15 cellular contexts compared by ENCODE assay signal in the genomic region with DNA sequence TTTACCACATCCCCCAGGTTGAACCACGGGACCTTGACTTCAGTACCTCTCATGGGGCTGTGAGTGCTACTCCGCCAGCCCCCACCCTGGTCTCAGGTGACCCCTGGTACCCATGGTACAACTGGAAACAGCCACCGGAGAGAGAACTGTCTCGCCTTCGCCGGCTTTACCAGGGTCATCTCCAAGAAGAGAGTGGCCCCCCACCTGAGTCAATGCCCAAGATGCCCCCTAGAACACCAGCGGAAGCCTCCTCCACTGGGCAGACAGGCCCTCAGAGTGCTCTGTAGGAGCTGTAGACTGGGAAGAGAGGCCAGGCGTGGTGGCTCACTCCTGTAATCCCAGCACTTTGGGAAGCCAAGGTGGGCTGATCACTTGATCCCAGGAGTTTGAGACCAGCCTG. TPM values are rescaled to one million over a fixed set of nuclear protein-coding genes. Genes with fewer than 3 reads are reported as not detected.
DNase-seq lines count a peak whose midpoint lies in the region; TF ChIP-seq lines count a peak whose summit lies in the region.
"Had no signal": no experiment of that assay in that cellular context is flagged by ENCODE, and none has a peak within 500 bp of the region (broad histone marks: within the 10 kb centered on the region; RNA-seq: fewer than 3 reads in every experiment).

No MANE protein-coding gene starts in this region.

- peaks cover 17 to 30% (median 24%) of the 10 kb centered on the region in 4 donors for H3K4me1 Mint-ChIP-seq in CD4-positive, alpha-beta memory T cell

- H3K27me3 Mint-ChIP-seq in CD4-positive, alpha-beta memory T cell: no peaks in the 10 kb centered on the region

- CTCF ChIA-PET in CD4-positive, alpha-beta memory T cell (lab: Charles Lee; ENCODE audit: partially characterized antibody): interaction anchor here (0.8 to 2.5 kb wide), 11 partner anchors 8 to 462 kb away, joined by 3 to 19 read pairs (median 4); partner anchors contain the start of genes DHX16, MRPS18B and PPP1R10

- H3K36me3 Mint-ChIP-seq in CD4-positive, alpha-beta memory T cell: peaks cover 34 to 57% of the 10 kb centered on the region in 2 donors

- WGBS in esophagus muscularis mucosa: 92% methylated on average over 8 of the region's 8 CpGs

- no peak for TF ChIP-seq EP300 in esophagus muscularis mucosa (IDR thresholded peaks at IDR 0.05)

- TF ChIP-seq POLR2A in Peyer's patch (IDR thresholded peaks at IDR 0.05) (no peak), esophagus muscularis mucosa (IDR thresholded peaks at IDR 0.05; ENCODE audit: low read depth) (no peak)

- peaks cover 48% of the 10 kb centered on the region for H3K36me3 ChIP-seq in CD4-positive, alpha-beta memory T cell (ENCODE audit: insufficient read depth, low read length)
- H3K36me3 ChIP-seq in Peyer's patch (peaks cover 0 to 75% (median 0%) of the 10 kb centered on the region in 3 donors), esophagus muscularis mucosa (peaks cover 52 to 86% (median 75%) of the 10 kb centered on the region in 4 donors), WERI-Rb-1 (peaks cover 88% of the 10 kb centered on the region)

- peak overlapping the region; percentile 89 for H3K27ac ChIP-seq in CD4-positive, alpha-beta memory T cell (ENCODE audit: low read depth, low read length)
- H3K27ac ChIP-seq in Peyer's patch (peak overlapping the region in 3 of 4 donors; percentile 86 to 93 (median 92)), esophagus muscularis mucosa (replicated peaks in 1 of 4) (peak overlapping the region; percentile 91), WERI-Rb-1 (no peak overlapping the region), coronary artery (no peak overlapping the region)

- POLR2A ChIA-PET in CD4-positive, alpha-beta memory T cell (lab: Charles Lee; ENCODE audit: partially characterized antibody): interaction anchor here (1.2 to 8.7 kb wide), 5 partner anchors 8 to 92 kb away, joined by 4 to 62 read pairs (median 5); partner anchors contain the start of genes DHX16, MDC1, MRPS18B and PPP1R10

- H3K4me3 ChIP-seq in CD4-positive, alpha-beta memory T cell (ENCODE audit: low read length in 2 of 2): no peak overlapping the region
- H3K4me3 ChIP-seq in Peyer's patch (no peak overlapping the region), esophagus muscularis mucosa (no peak overlapping the region), WERI-Rb-1 (ENCODE audit: low read depth, low read length) (no peak overlapping the region), coronary artery (no peak overlapping the region)
- H3K4me3 ChIP-seq: cardiac muscle cell, psoas muscle had no signal

- no peaks in the 10 kb centered on the region for H3K9me3 Mint-ChIP-seq in CD4-positive, alpha-beta memory T cell

- peak overlapping the region in 2 of 8 donors; percentile 42 to 92 for H3K4me3 Mint-ChIP-seq in CD4-positive, alpha-beta memory T cell

- no peaks in the 10 kb centered on the region for H3K9me3 ChIP-seq in CD4-positive, alpha-beta memory T cell (ENCODE audit: control insufficient read depth in 1 of 2, low read length in 2 of 2)
- H3K9me3 ChIP-seq in Peyer's patch (no peaks in the 10 kb centered on the region), esophagus muscularis mucosa (no peaks in the 10 kb centered on the region), WERI-Rb-1 (ENCODE audit: severe bottlenecking) (no peaks in the 10 kb centered on the region)
- H3K9me3 ChIP-seq: BE2C, esophagus squamous epithelium, psoas muscle had no signal

- TF ChIP-seq CTCF in Peyer's patch (IDR thresholded peaks at IDR 0.05) (no peak), esophagus muscularis mucosa (IDR thresholded peaks at IDR 0.05) (no peak), WERI-Rb-1 (IDR thresholded peaks at IDR 0.05; ENCODE audit: low read depth, low read length) (no peak), coronary artery (IDR thresholded peaks at IDR 0.05) (no peak)

- intact Hi-C loops in CD4-positive, alpha-beta memory T cell (cut with micrococcal nuclease): no loop called here
- intact Hi-C loops in esophagus muscularis mucosa (cut with DNase I) (no loop called here), posterior vena cava (cut with DNase I) (loop anchor here in 1 of 2 donors (10.0 kb wide), 1 partner anchor 99 kb away; the partner anchor contains the start of gene TUBB)

- peaks cover 14% of the 10 kb centered on the region for H3K4me1 ChIP-seq in CD4-positive, alpha-beta memory T cell (ENCODE audit: insufficient read depth, low read length)
- H3K4me1 ChIP-seq in Peyer's patch: peaks cover 0 to 12% (median 1%) of the 10 kb centered on the region in 4 donors
- H3K4me1 ChIP-seq in esophagus muscularis mucosa: peaks cover 11 to 22% (median 16%) of the 10 kb centered on the region in 4 donors
- H3K4me1 ChIP-seq: BE2C had no signal

- H3K27ac Mint-ChIP-seq in CD4-positive, alpha-beta memory T cell: peak overlapping the region in 6 of 7 donors; percentile 8 to 99 (median 92)

- H3K27me3 ChIP-seq in CD4-positive, alpha-beta memory T cell (ENCODE audit: insufficient read depth, low read length): no peaks in the 10 kb centered on the region
- no peaks in the 10 kb centered on the region for H3K27me3 ChIP-seq in Peyer's patch
- no peaks in the 10 kb centered on the region for H3K27me3 ChIP-seq in esophagus muscularis mucosa
- H3K27me3 ChIP-seq in WERI-Rb-1 (ENCODE audit: insufficient read depth, low read depth, severe bottlenecking): no peaks in the 10 kb centered on the region
- H3K27me3 ChIP-seq: BE2C, cardiac muscle cell, esophagus squamous epithelium had no signal

- no peak for DNase-seq in CD4-positive, alpha-beta memory T cell
- DNase-seq in Peyer's patch (no peak), esophagus muscularis mucosa (ENCODE audit: extremely low spot score) (no peak), posterior vena cava (ENCODE audit: low spot score) (peak; percentile 37), WERI-Rb-1 (no peak), coronary artery (ENCODE audit: low spot score) (no peak), cerebellar nuclear complex (lab: John Stamatoyannopoulos, UW) (no peak)
- DNase-seq: BE2C; DMS153; esophagus squamous epithelium; NCI-H2081 treated with DMSO at 0.1 percent for 48 hours; NCI-H524; psoas muscle; stimulated activated CD4-positive, alpha-beta T cell treated with anti-CD3 and anti-CD28 coated beads, Interleukin-4, amount 100 ng/mL, for 4 hours had no signal

RNA-seq across cellular contexts. Expression of gene ATAT1, which starts 1.2 kb away (rescaled TPM):
- total RNA-seq in CD4-positive, alpha-beta memory T cell: 1 to 10 TPM; 8.3 to 9.4 TPM
- 1 to 10 TPM in 1 of 2 donors, under 1 TPM in 1; 0.29 to 1.9 TPM for polyA plus RNA-seq in CD4-positive, alpha-beta memory T cell
- total RNA-seq in Peyer's patch: 10 to 100 TPM in 2 of 4 donors, 1 to 10 TPM in 2; 8.2 to 25.2 (median 15.1) TPM
- 1 to 10 TPM; 2.7 to 8.7 (median 5.1) TPM for total RNA-seq in esophagus muscularis mucosa
- 1 to 10 TPM; 5.2 to 7.2 TPM for total RNA-seq in posterior vena cava

RNA-seq across cellular contexts. Expression of gene MRPS18B, which starts 7.9 kb away (rescaled TPM):
- 10 to 100 TPM; 44.4 to 46.3 TPM for total RNA-seq in CD4-positive, alpha-beta memory T cell
- polyA plus RNA-seq in CD4-positive, alpha-beta memory T cell: 100 to 1,000 TPM; 112 to 126 TPM
- 10 to 100 TPM; 35.3 to 59.8 (median 42.5) TPM for total RNA-seq in Peyer's patch
- total RNA-seq in esophagus muscularis mucosa: 10 to 100 TPM; 36.0 to 41.8 (median 40.0) TPM
- 10 to 100 TPM; 27.8 to 29.6 TPM for total RNA-seq in posterior vena cava

RNA-seq across cellular contexts. Expression of gene PPP1R10, which starts 8.5 kb away (rescaled TPM):
- 100 to 1,000 TPM; 224 to 231 TPM for total RNA-seq in CD4-positive, alpha-beta memory T cell
- polyA plus RNA-seq in CD4-positive, alpha-beta memory T cell: 10 to 100 TPM in 1 of 2 donors, 1 to 10 TPM in 1; 8.5 to 30.6 TPM
- 10 to 100 TPM; 47.6 to 74.0 (median 61.3) TPM for total RNA-seq in Peyer's patch
- total RNA-seq in esophagus muscularis mucosa: 10 to 100 TPM; 24.5 to 53.6 (median 37.9) TPM
- 10 to 100 TPM; 35.2 to 50.7 TPM for total RNA-seq in posterior vena cava

RNA-seq across cellular contexts. Expression of gene C6orf136, which starts 21.4 kb away (rescaled TPM):
- total RNA-seq in CD4-positive, alpha-beta memory T cell: 10 to 100 TPM; 29.3 to 35.0 TPM
- polyA plus RNA-seq in CD4-positive, alpha-beta memory T cell: 10 to 100 TPM in 1 of 2 donors, 1 to 10 TPM in 1; 6.2 to 16.0 TPM
- total RNA-seq in Peyer's patch (100 to 1,000 TPM in 2 of 4 donors, 10 to 100 TPM in 2; 35.5 to 111 (median 83.8) TPM), esophagus muscularis mucosa (10 to 100 TPM in 3 of 4 donors, 1 to 10 TPM in 1; 8.0 to 28.2 (median 24.0) TPM), posterior vena cava (10 to 100 TPM in 1 of 2 donors, 1 to 10 TPM in 1; 8.5 to 13.4 TPM)

RNA-seq across cellular contexts. Expression of gene DHX16, which starts 47.3 kb away (rescaled TPM):
- 10 to 100 TPM; 53.4 to 54.6 TPM for total RNA-seq in CD4-positive, alpha-beta memory T cell
- 10 to 100 TPM; 22.0 to 30.2 TPM for polyA plus RNA-seq in CD4-positive, alpha-beta memory T cell
- total RNA-seq in Peyer's patch (10 to 100 TPM; 39.6 to 68.1 (median 58.2) TPM), esophagus muscularis mucosa (10 to 100 TPM; 20.3 to 41.1 (median 31.1) TPM), posterior vena cava (10 to 100 TPM; 17.6 to 22.5 TPM)

Comparison
In these comparisons a context has a peak if more than half of its experiments do, and no peak if none do; other contexts are left out.
1. H3K27ac ChIP-seq: peak in CD4-positive, alpha-beta memory T cell (single experiment), Peyer's patch (3 of 4) and esophagus muscularis mucosa (4 of 4); none in WERI-Rb-1 (single experiment) and coronary artery (0 of 2).